Comparison of ENCODE assay signal across 16 cellular contexts in the genomic region with DNA sequence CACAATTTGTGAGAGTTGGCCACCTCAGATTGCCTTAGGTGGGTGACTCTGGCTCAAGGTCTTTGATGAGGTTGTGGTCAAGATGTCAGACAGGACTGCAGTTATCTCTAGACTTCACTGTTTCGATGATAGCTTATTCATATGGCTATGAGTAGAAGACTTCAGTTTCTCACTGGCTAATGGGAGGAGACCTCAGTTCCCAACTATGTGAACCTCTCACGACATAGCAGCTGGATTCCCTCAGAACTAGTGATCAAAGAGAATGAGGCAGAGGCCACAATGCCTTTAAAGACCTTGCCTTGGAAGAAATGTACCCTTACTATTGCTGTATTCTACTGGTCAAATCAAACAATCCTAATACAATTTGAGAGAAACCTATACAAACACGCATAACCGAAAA.
A peak's percentile ranks its signal among the peaks of the same experiment; 100 is the strongest.
DNase-seq lines count a peak whose midpoint lies in the region; ATAC-seq, FAIRE-seq and TF ChIP-seq lines count a peak whose summit lies in the region.
"Had no signal": no experiment of that assay in that cellular context is flagged by ENCODE, and none has a peak within 500 bp of the region (broad histone marks: within the 10 kb centered on the region; RNA-seq: fewer than 3 reads in every experiment).

No MANE protein-coding gene starts in this region.

- H3K27ac ChIP-seq in IMR-90 (ENCODE audit: insufficient read depth, low read length) (no peak overlapping the region), GM12878 (ENCODE audit: control insufficient read depth, insufficient read depth) (no peak overlapping the region)
- H3K27ac ChIP-seq: BLaER1 treated with 17β-estradiol and CSF1 and Interleukin-3, amounts not matched to agents 10 nM and 100 nM; GM23248; HL-60 had no signal

- H4K5ac ChIP-seq in IMR-90 (ENCODE audit: low read depth, low read length) = no peak overlapping the region; the same call in 1 of the 2 replicates

- TF ChIP-seq CTCF in IMR-90 (conservative IDR thresholded peaks at IDR 0.05; ENCODE audit: low read depth, low read length) = no peak
- no peak for TF ChIP-seq CTCF in GM12878 (IDR thresholded peaks at IDR 0.05 in 2 of 3, conservative IDR thresholded peaks at IDR 0.05 in 1 of 3; ENCODE audit: control insufficient read depth in 2 of 3, extremely low read depth in 1 of 3, insufficient read depth in 1 of 3, low read depth in 3 of 3, low read length in 3 of 3)

- no peaks in the 10 kb centered on the region for H3K79me1 ChIP-seq in IMR-90 (ENCODE audit: low read depth in 1 of 2, low read length in 2 of 2)

- no peaks in the 10 kb centered on the region for H3K36me3 ChIP-seq in IMR-90 (ENCODE audit: control insufficient read depth, insufficient read depth, low read length)
- H3K36me3 ChIP-seq in GM12878 (ENCODE audit: control insufficient read depth in 2 of 2, insufficient read depth in 2 of 2, low read length in 1 of 2) = no peaks in the 10 kb centered on the region
- H3K36me3 ChIP-seq: BLaER1 treated with 17β-estradiol and CSF1 and Interleukin-3, amounts not matched to agents 10 nM and 100 nM; HAP-1 had no signal

- no peak overlapping the region for H2BK15ac ChIP-seq in IMR-90 (ENCODE audit: low read depth, low read length)

- H3K9me3 ChIP-seq in IMR-90 (ENCODE audit: control insufficient read depth, insufficient read depth, low read length) (no peaks in the 10 kb centered on the region), GM12878 (replicated peaks; ENCODE audit: control insufficient read depth, insufficient read depth, low read length) (no peaks in the 10 kb centered on the region)
- H3K9me3 ChIP-seq: HAP-1 had no signal

- H2AK5ac ChIP-seq in IMR-90 (ENCODE audit: low read depth, low read length) = no peak overlapping the region

- H3K4me1 ChIP-seq in IMR-90 (ENCODE audit: control insufficient read depth, insufficient read depth, low read length) = peaks cover 5% of the 10 kb centered on the region
- H3K4me1 ChIP-seq in GM12878 (ENCODE audit: control insufficient read depth, insufficient read depth, low read length) = no peaks in the 10 kb centered on the region
- H3K4me1 ChIP-seq: HAP-1 had no signal

- H2BK5ac ChIP-seq in IMR-90 (ENCODE audit: low read depth, low read length, poor library complexity, severe bottlenecking) = no peak overlapping the region

- CTCF ChIA-PET in IMR-90 (lab: Yijun Ruan, JAX) = no interaction called here
- CTCF ChIA-PET in GM12878 (lab: Yijun Ruan, JAX) = no interaction called here

- H4K91ac ChIP-seq in IMR-90 (ENCODE audit: insufficient read depth, low read depth, low read length) = no peak overlapping the region

- no peak overlapping the region for H3K14ac ChIP-seq in IMR-90 (replicated peaks; ENCODE audit: low read depth, low read length)

- TF ChIP-seq POLR2A in IMR-90 (IDR thresholded peaks at IDR 0.05; ENCODE audit: low read depth, low read length) = no peak
- no peak for TF ChIP-seq POLR2A in GM12878 (IDR thresholded peaks at IDR 0.05; ENCODE audit: low read depth, low read length)

- no CpG with 5 or more reads among the region's 4 CpGs for WGBS in IMR-90 (ENCODE audit: extremely low coverage in 2 of 2, insufficient read length in 1 of 2), 2 experiments
- 1% methylated on average over 4 of the region's 4 CpGs for WGBS in GM12878 (ENCODE audit: insufficient coverage, insufficient replicate concordance, low lambda C conversion rate, missing lambda C conversion rate)

- no peak overlapping the region for H2BK120ac ChIP-seq in IMR-90 (ENCODE audit: low read depth, low read length)

- no peak overlapping the region for H2AK9ac ChIP-seq in IMR-90 (replicated peaks; ENCODE audit: low read depth, low read length, poor library complexity)

- H3K56ac ChIP-seq in IMR-90 (ENCODE audit: extremely low read depth, insufficient read depth, low read length) = no peak overlapping the region

- H4K8ac ChIP-seq in IMR-90 (ENCODE audit: low read depth in 2 of 2, low read length in 2 of 2) = no peak overlapping the region

- dilution Hi-C loops in IMR-90 (cut with HindIII; ENCODE audit: low sequenced_read_pairs, unreplicated experiment) = no loop called here

- no peaks in the 10 kb centered on the region for H3K79me2 ChIP-seq in GM12878 (ENCODE audit: control insufficient read depth, insufficient read depth, low read length)

- intact Hi-C loops in IMR-90 (cut with micrococcal nuclease) (no loop called here), GM12878 (cut with micrococcal nuclease; ENCODE audit: unreplicated experiment) (no loop called here)

- H3K4me2 ChIP-seq in IMR-90 (ENCODE audit: low read depth, low read length) (peak overlapping the region; percentile 25; the same call in 1 of the 2 replicates), GM12878 (ENCODE audit: control insufficient read depth, insufficient read depth) (no peak overlapping the region)
- H3K4me2 ChIP-seq: BLaER1 treated with 17β-estradiol and CSF1 and Interleukin-3, amounts not matched to agents 10 nM and 100 nM had no signal

- 0 out of 2 replicates have a peak, but pooled peaks cover 2% of the 10 kb centered on the region for H3K9me1 ChIP-seq in IMR-90 (ENCODE audit: insufficient read depth, low read length)

- peak; percentile 62 for DNase-seq in IMR-90
- no peak for DNase-seq in GM12878 (ENCODE audit: low read depth, low spot score)
- peak; percentile 45 for DNase-seq in left kidney (ENCODE audit: low read depth, low spot score)
- no peak for DNase-seq in NCI-H1417 treated with DMSO at 0.1 percent for 48 hours (lab: John Stamatoyannopoulos, UW)
- DNase-seq in NCI-H1694 treated with DMSO at 0.1 percent for 48 hours (lab: John Stamatoyannopoulos, UW) = no peak
- DNase-seq in NCI-H345 (lab: John Stamatoyannopoulos, UW) = no peak
- DNase-seq in cerebellar nuclear complex (lab: John Stamatoyannopoulos, UW) = no peak
- DNase-seq: Calu3; CD8-positive, alpha-beta T cell; DMS79 treated with DMSO at 0.1 percent for 48 hours; GM23248 had no signal

- H3K27me3 ChIP-seq in IMR-90 (ENCODE audit: control insufficient read depth, insufficient read depth, low read length) (no peaks in the 10 kb centered on the region), GM12878 (replicated peaks in 1 of 2; ENCODE audit: control insufficient read depth in 2 of 2, insufficient read depth in 2 of 2, low read length in 1 of 2) (no peaks in the 10 kb centered on the region)
- H3K27me3 ChIP-seq: BLaER1 treated with 17β-estradiol and CSF1 and Interleukin-3, amounts not matched to agents 10 nM and 100 nM had no signal

- RAD21 ChIA-PET in GM12878 (lab: Charles Lee; ENCODE audit: unreplicated experiment) = no interaction called here

- POLR2A ChIA-PET in IMR-90 (lab: Charles Lee; ENCODE audit: unreplicated experiment) (no interaction called here), GM12878 (lab: Charles Lee) (no interaction called here)

- H2BK20ac ChIP-seq in IMR-90 (ENCODE audit: low read depth, low read length) = no peak overlapping the region

- FAIRE-seq in GM12878 (lab: Jason Lieb, UNC) = no peak
- FAIRE-seq: GM12892, GM18507 had no signal

- H3K18ac ChIP-seq in IMR-90 (ENCODE audit: low read depth, low read length) = no peak overlapping the region

- no peak overlapping the region for H3K4ac ChIP-seq in IMR-90 (ENCODE audit: low read depth, low read length)

- no TSS peak for BruUV-seq in IMR-90 (replicated peaks; lab: Mats Ljungman, UMichigan)
- BruUV-seq in GM12878 (replicated peaks; lab: Mats Ljungman, UMichigan) = no TSS peak

- H3K9ac ChIP-seq in IMR-90 (ENCODE audit: low read depth, low read length) (no peak overlapping the region), GM12878 (ENCODE audit: control insufficient read depth, insufficient read depth, low read length) (no peak overlapping the region)
- H3K9ac ChIP-seq: BLaER1 treated with 17β-estradiol and CSF1 and Interleukin-3, amounts not matched to agents 10 nM and 100 nM; GM23248 had no signal

- TF ChIP-seq RAD21 in IMR-90 (IDR thresholded peaks at IDR 0.05; ENCODE audit: low read length) = no peak
- TF ChIP-seq RAD21 in GM12878 (IDR thresholded peaks at IDR 0.05; ENCODE audit: insufficient read depth, low read depth, low read length) = no peak

- H4K20me1 ChIP-seq in IMR-90 (ENCODE audit: insufficient read depth, low read length) = no peaks in the 10 kb centered on the region
- H4K20me1 ChIP-seq in GM12878 (ENCODE audit: control insufficient read depth, insufficient read depth) = no peaks in the 10 kb centered on the region
- H4K20me1 ChIP-seq: BLaER1 treated with 17β-estradiol and CSF1 and Interleukin-3, amounts not matched to agents 10 nM and 100 nM had no signal

- in situ Hi-C loops in IMR-90 (cut with MboI; ENCODE audit: low sequenced_read_pairs) = no loop called here
- in situ Hi-C loops in GM12878 (cut with MboI) = no loop called here

- no peak for TF ChIP-seq EP300 in GM12878 (IDR thresholded peaks at IDR 0.05; ENCODE audit: borderline replicate concordance in 1 of 2, control insufficient read depth in 1 of 2, low read depth in 2 of 2, low read length in 2 of 2)

- no peak overlapping the region for H3K23ac ChIP-seq in IMR-90 (ENCODE audit: low read depth, low read length)

- SMC1A ChIA-PET in GM12878 (lab: Charles Lee; ENCODE audit: uncharacterized antibody, unreplicated experiment) = no interaction called here

- ATAC-seq in IMR-90 (ENCODE audit: low read depth) = peak; percentile 42; the same call in 1 of the 2 replicates
- ATAC-seq in GM12878 = no peak
- ATAC-seq: CD8-positive, alpha-beta T cell had no signal

- no peak overlapping the region for H2AFZ ChIP-seq in IMR-90 (replicated peaks; ENCODE audit: low read length, poor library complexity)
- H2AFZ ChIP-seq in GM12878 (ENCODE audit: control insufficient read depth, low read depth, low read length) = no peak overlapping the region
- H2AFZ ChIP-seq: GM23248 had no signal

- H3K4me3 ChIP-seq in IMR-90 (ENCODE audit: insufficient read depth, low read depth, low read length) (no peak overlapping the region), GM12878 (no peak overlapping the region)
- H3K4me3 ChIP-seq: BLaER1 treated with 17β-estradiol and CSF1 and Interleukin-3, amounts not matched to agents 10 nM and 100 nM; GM23248; HAP-1 had no signal

TF ChIP-seq in IMR-90, 13 proteins besides CTCF, POLR2A, EP300 and RAD21 (continues in another document):
- TF ChIP-seq, protein P1, sequence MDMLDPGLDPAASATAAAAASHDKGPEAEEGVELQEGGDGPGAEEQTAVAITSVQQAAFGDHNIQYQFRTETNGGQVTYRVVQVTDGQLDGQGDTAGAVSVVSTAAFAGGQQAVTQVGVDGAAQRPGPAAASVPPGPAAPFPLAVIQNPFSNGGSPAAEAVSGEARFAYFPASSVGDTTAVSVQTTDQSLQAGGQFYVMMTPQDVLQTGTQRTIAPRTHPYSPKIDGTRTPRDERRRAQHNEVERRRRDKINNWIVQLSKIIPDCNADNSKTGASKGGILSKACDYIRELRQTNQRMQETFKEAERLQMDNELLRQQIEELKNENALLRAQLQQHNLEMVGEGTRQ (IDR thresholded peaks at IDR 0.05; ENCODE audit: low read depth, low read length) = no peak

TF ChIP-seq in GM12878, 131 proteins besides CTCF, POLR2A, EP300 and RAD21:
- TF ChIP-seq POU2F2 (IDR thresholded peaks at IDR 0.05; ENCODE audit: borderline replicate concordance, low read depth, low read length) = no peak
- peak; percentile 61; the same call in 1 of the 2 replicates for TF ChIP-seq RUNX3 (IDR thresholded peaks at IDR 0.05; ENCODE audit: low read length)

Comparison
In these comparisons a context has a peak if more than half of its experiments do, and no peak if none do; other contexts are left out.
1. DNase-seq: peak in IMR-90 (single experiment) and left kidney (single experiment); none in GM12878 (single experiment), NCI-H1417 treated with DMSO at 0.1 percent for 48 hours (single experiment), NCI-H1694 treated with DMSO at 0.1 percent for 48 hours (single experiment), NCI-H345 (single experiment) and cerebellar nuclear complex (0 of 2).